In genomic region chr5:66757219-66757833, GRCh38 we compare ENCODE assay signal across 8 cellular contexts.
DNase-seq lines count a peak whose midpoint lies in the region; ATAC-seq and TF ChIP-seq lines count a peak whose summit lies in the region.

No MANE protein-coding gene starts in this region.

- no peaks in the 10 kb centered on the region for H3K36me3 Mint-ChIP-seq in glutamatergic neuron (ENCODE audit: unreplicated experiment)

- TF ChIP-seq CTCF in glutamatergic neuron (IDR thresholded peaks at IDR 0.05; ENCODE audit: partially characterized antibody, unreplicated experiment): peak; percentile 57

- no peaks in the 10 kb centered on the region for H3K27me3 Mint-ChIP-seq in glutamatergic neuron (ENCODE audit: unreplicated experiment)

- H3K27ac Mint-ChIP-seq in glutamatergic neuron (ENCODE audit: unreplicated experiment): no peak overlapping the region

- DNase-seq in activated naive CD4-positive, alpha-beta T cell treated with Interleukin-2 at 50 U/mL for 16 hours: peak; percentile 7
- DNase-seq in activated naive CD4-positive, alpha-beta T cell (lab: John Stamatoyannopoulos, UW): no peak
- DNase-seq in NCI-H2029 treated with DMSO at 0.1 percent for 48 hours (lab: John Stamatoyannopoulos, UW) (peak; percentile 43), glutamatergic neuron (peak; percentile 22), putamen (ENCODE audit: low spot score) (peak; percentile 18)
- DNase-seq in activated CD4-positive, alpha-beta T cell treated with anti-CD3 and anti-CD28 coated beads, Interleukin-2, amount 50 U/mL, for 4 hours: peak; percentile 1 to 11

- peaks cover 19% of the 10 kb centered on the region for H3K4me1 Mint-ChIP-seq in glutamatergic neuron (ENCODE audit: low read depth, unreplicated experiment)

- no peak overlapping the region for H3K4me3 Mint-ChIP-seq in glutamatergic neuron (ENCODE audit: unreplicated experiment)

- no peak for ATAC-seq in HG02588 (IDR thresholded peaks at IDR 0.05; ENCODE audit: unreplicated experiment)
- ATAC-seq in GM21723 (IDR thresholded peaks at IDR 0.05; ENCODE audit: unreplicated experiment): no peak

- H3K9me3 Mint-ChIP-seq in glutamatergic neuron (ENCODE audit: unreplicated experiment): peaks cover 2% of the 10 kb centered on the region

Comparison
In these comparisons a context has a peak if more than half of its experiments do, and no peak if none do; other contexts are left out.
1. DNase-seq: peak in activated naive CD4-positive, alpha-beta T cell treated with Interleukin-2 at 50 U/mL for 16 hours (single experiment), NCI-H2029 treated with DMSO at 0.1 percent for 48 hours (single experiment), activated CD4-positive, alpha-beta T cell treated with anti-CD3 and anti-CD28 coated beads, Interleukin-2, amount 50 U/mL, for 4 hours (2 of 2), glutamatergic neuron (single experiment) and putamen (single experiment); none in activated naive CD4-positive, alpha-beta T cell (0 of 4).